11 cellular contexts compared by ENCODE assay signal in genomic region chr14:105201156-105201927, GRCh38. TPM values are rescaled to one million over a fixed set of nuclear protein-coding genes. Genes with fewer than 3 reads are reported as not detected.
DNase-seq lines count a peak whose midpoint lies in the region; ATAC-seq and TF ChIP-seq lines count a peak whose summit lies in the region.
"Had no signal": no experiment of that assay in that cellular context is flagged by ENCODE, and none has a peak within 500 bp of the region (broad histone marks: within the 10 kb centered on the region; RNA-seq: fewer than 3 reads in every experiment).

No MANE protein-coding gene starts in this region.

- DNase-seq in AG04450 (ENCODE audit: low read depth, low spot score), result no peak
- DNase-seq in SJSA1 (ENCODE audit: low read depth in 1 of 2, low spot score in 2 of 2), result no peak
- no peak for DNase-seq in kidney epithelial cell (ENCODE audit: low read depth)
- DNase-seq in NCI-H1694 (lab: John Stamatoyannopoulos, UW), result no peak
- DNase-seq in left lung, result no peak
- no peak for DNase-seq in GM03348 (ENCODE audit: low spot score)
- DNase-seq in mucosa of descending colon, result no peak
- DNase-seq: MG63; stimulated activated CD4-positive, alpha-beta T cell treated with anti-CD3 and anti-CD28 coated beads, Interleukin-4, amount 100 ng/mL, for 1 hour had no signal

- H3K4me3 ChIP-seq in AG04450 (ENCODE audit: low read depth, low read length) (no peak overlapping the region), SJSA1 (no peak overlapping the region), kidney epithelial cell (ENCODE audit: low read depth, low read length) (no peak overlapping the region), left lung (no peak overlapping the region), mucosa of descending colon (no peak overlapping the region)
- H3K4me3 ChIP-seq: MG63, thoracic aorta had no signal

- H3K36me3 ChIP-seq in SJSA1, result no peaks in the 10 kb centered on the region
- no peaks in the 10 kb centered on the region for H3K36me3 ChIP-seq in kidney epithelial cell (ENCODE audit: control insufficient read depth, insufficient read depth, low read length)
- no peaks in the 10 kb centered on the region for H3K36me3 ChIP-seq in left lung
- H3K36me3 ChIP-seq in mucosa of descending colon (ENCODE audit: low read depth), result no peaks in the 10 kb centered on the region
- H3K36me3 ChIP-seq: MG63, thoracic aorta had no signal

- H3K4me1 ChIP-seq in SJSA1 (replicated peaks) (peaks cover 65% of the 10 kb centered on the region), left lung (peaks cover 25 to 64% of the 10 kb centered on the region in 2 donors), mucosa of descending colon (ENCODE audit: low read depth) (peaks cover 21% of the 10 kb centered on the region)

- H3K9me3 ChIP-seq in AG04450 (ENCODE audit: control insufficient read depth, insufficient read depth, low read length), result no peaks in the 10 kb centered on the region; the same call in 1 of the 2 replicates
- no peaks in the 10 kb centered on the region for H3K9me3 ChIP-seq in SJSA1 (replicated peaks)
- H3K9me3 ChIP-seq in left lung, result no peaks in the 10 kb centered on the region
- H3K9me3 ChIP-seq in mucosa of descending colon, result no peaks in the 10 kb centered on the region
- H3K9me3 ChIP-seq: MG63, thoracic aorta had no signal

- CTCF ChIA-PET in AG04450 (lab: Charles Lee), result interaction anchor here (0.9 to 1.0 kb wide), 2 partner anchors 78 to 150 kb away, joined by 3 to 4 read pairs; no protein-coding TSS in a partner anchor

- H3K27ac ChIP-seq in AG04450 (ENCODE audit: low read depth, low read length) (no peak overlapping the region), SJSA1 (peak overlapping the region; percentile 44; the same call in 1 of the 2 replicates), left lung (peak overlapping the region in 1 of 2 donors; percentile 58)
- H3K27ac ChIP-seq: thoracic aorta had no signal

- intact Hi-C loops in left lung (cut with DNase I) (loop anchor here in 1 of 2 donors (5.0 kb wide), 2 partner anchors 81 to 151 kb away; no protein-coding TSS in a partner anchor), mucosa of descending colon (cut with DNase I, micrococcal nuclease) (loop anchor here (5.0 kb wide), 2 partner anchors 81 to 151 kb away; no protein-coding TSS in a partner anchor)

- POLR2A ChIA-PET in AG04450 (lab: Yijun Ruan, JAX), result no interaction called here

- H3K27me3 ChIP-seq in AG04450 (ENCODE audit: control insufficient read depth, insufficient read depth, low read length) (peaks cover 6% of the 10 kb centered on the region), SJSA1 (replicated peaks) (no peaks in the 10 kb centered on the region), kidney epithelial cell (ENCODE audit: control insufficient read depth, insufficient read depth, low read length) (peaks cover 27% of the 10 kb centered on the region), left lung (peaks cover 13 to 59% of the 10 kb centered on the region in 2 donors)
- H3K27me3 ChIP-seq: MG63 had no signal

- TF ChIP-seq CTCF in AG04450 (IDR thresholded peaks at IDR 0.05; ENCODE audit: low read depth, low read length), result 0 out of 2 replicates have a peak, but pooled peaks have one; percentile 3
- TF ChIP-seq CTCF in GM12872 (IDR thresholded peaks at IDR 0.05; ENCODE audit: insufficient read depth, low read depth, low read length), result peak; percentile 30; the same call in 2 of the 3 replicates
- TF ChIP-seq CTCF in kidney epithelial cell (IDR thresholded peaks at IDR 0.05; ENCODE audit: insufficient read depth, low read length, poor library complexity, severe bottlenecking), result peak; percentile 28
- TF ChIP-seq CTCF in left lung (IDR thresholded peaks at IDR 0.05), result no peak
- TF ChIP-seq CTCF in mucosa of descending colon (IDR thresholded peaks at IDR 0.05), result no peak

- ATAC-seq in left lung (no peak), mucosa of descending colon (no peak)

RNA-seq across cellular contexts. Expression of gene NUDT14, which starts 20.2 kb away (rescaled TPM):
- polyA plus RNA-seq in AG04450 (2011; rRNA removed), result 7.2 and 11.0 TPM in 2 replicates
- polyA minus RNA-seq in AG04450 (2011; rRNA and poly(A)+ RNA removed), result 4.8 and 5.0 TPM in 2 replicates
- 31.8 and 41.3 TPM in 2 replicates for total RNA-seq in SJSA1 (2014; rRNA removed; shearing (Covaris generic))
- total RNA-seq in kidney epithelial cell, result 73.0 and 87.4 TPM in 2 replicates
- total RNA-seq in left lung, result 10 to 100 TPM; 52.5 to 77.5 TPM
- total RNA-seq in mucosa of descending colon, result 10 to 100 TPM; 26.9 to 46.7 (median 37.9) TPM

RNA-seq across cellular contexts. Expression of gene JAG2, which starts 32.8 kb away (rescaled TPM):
- 0.17 and 0.22 TPM in 2 replicates for polyA plus RNA-seq in AG04450 (2011; rRNA removed)
- 0.22 and 0.92 TPM in 2 replicates for polyA minus RNA-seq in AG04450 (2011; rRNA and poly(A)+ RNA removed)
- 125 and 160 TPM in 2 replicates for total RNA-seq in SJSA1 (2014; rRNA removed; shearing (Covaris generic))
- total RNA-seq in kidney epithelial cell (2.4 and 2.7 TPM in 2 replicates), left lung (10 to 100 TPM; 32.0 to 34.2 TPM), mucosa of descending colon (1 to 10 TPM; 5.6 to 8.2 (median 5.7) TPM)

RNA-seq across cellular contexts. Expression of gene BTBD6, which starts 47.0 kb away (rescaled TPM):
- 27.3 and 32.0 TPM in 2 replicates for polyA plus RNA-seq in AG04450 (2011; rRNA removed)
- 26.8 and 30.4 TPM in 2 replicates for polyA minus RNA-seq in AG04450 (2011; rRNA and poly(A)+ RNA removed)
- 80.3 and 80.5 TPM in 2 replicates for total RNA-seq in SJSA1 (2014; rRNA removed; shearing (Covaris generic))
- total RNA-seq in kidney epithelial cell (45.8 and 48.9 TPM in 2 replicates), left lung (10 to 100 TPM; 45.4 to 52.6 TPM), mucosa of descending colon (10 to 100 TPM; 45.7 to 55.8 (median 46.7) TPM)

Comparison
In these comparisons a context has a peak if more than half of its experiments do, and no peak if none do; other contexts are left out.
1. CTCF ChIP-seq: peak in AG04450 (single experiment), GM12872 (single experiment) and kidney epithelial cell (single experiment); none in left lung (0 of 2) and mucosa of descending colon (single experiment).